In genomic region chr7:128867241-128867640, GRCh38 we compare ENCODE assay signal across 11 cellular contexts. TPM values are rescaled to one million over a fixed set of nuclear protein-coding genes. Genes with fewer than 3 reads are reported as not detected.
"Had no signal": no experiment of that assay in that cellular context is flagged by ENCODE, and none has a peak within 500 bp of the region (broad histone marks: within the 10 kb centered on the region; RNA-seq: fewer than 3 reads in every experiment).

No MANE protein-coding gene starts in this region.

- H3K9me3 Mint-ChIP-seq: endodermal cell, neural progenitor cell had no signal

- H3K4me3 Mint-ChIP-seq: endodermal cell had no signal

- ATAC-seq: sciatic nerve; stimulated activated naive CD8-positive, alpha-beta T cell treated with anti-CD3 and anti-CD28 coated beads, Interleukin-15, Interleukin-2, amounts not matched to agents 100 U/mL and 50 U/mL, for 24 hours had no signal

- H3K27ac Mint-ChIP-seq: endodermal cell, neural progenitor cell had no signal

- DNase-seq: activated CD4-positive, alpha-beta T cell treated with anti-CD3 and anti-CD28 coated beads for 1 hour; activated CD4-positive, alpha-beta T cell treated with anti-CD3 and anti-CD28 coated beads, Interleukin-2, amount 50 U/mL, for 4 hours; activated naive CD4-positive, alpha-beta T cell treated with anti-CD3 and anti-CD28 coated beads, Interleukin-2, amount 50 U/mL, for 16 hours; kidney glomerular epithelial cell; stimulated activated naive CD8-positive, alpha-beta T cell treated with anti-CD3 and anti-CD28 coated beads, Interleukin-15, Interleukin-2, amounts not matched to agents 100 U/mL and 50 U/mL, for 24 hours; T-helper 1 cell; transverse colon had no signal

RNA-seq across cellular contexts. Expression of gene KCP, which starts 43.3 kb away (rescaled TPM):
- total RNA-seq: pulmonary artery endothelial cell had no signal
